In the genomic region with DNA sequence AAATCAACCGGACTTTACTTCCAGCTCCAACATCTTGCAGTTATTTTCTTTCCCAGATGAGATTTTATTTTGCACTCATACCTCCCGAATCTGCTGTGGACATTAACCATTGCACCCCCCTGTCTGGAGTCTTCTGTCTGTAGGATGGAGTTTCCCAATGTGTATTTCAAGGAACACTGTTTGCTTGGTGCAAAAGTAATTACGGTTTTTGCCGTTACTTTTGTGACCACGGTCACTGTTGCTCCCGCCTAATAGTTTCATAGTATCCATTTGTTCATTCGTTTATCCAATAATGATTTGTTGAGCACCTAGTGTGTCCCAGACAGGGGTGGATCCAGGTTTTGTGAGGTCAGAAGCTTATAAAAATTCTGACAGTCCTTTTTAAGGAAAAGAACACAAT, we compare ENCODE assay signal across 19 cellular contexts.
A peak's percentile ranks its signal among the peaks of the same experiment; 100 is the strongest.
DNase-seq lines count a peak whose midpoint lies in the region; ATAC-seq and TF ChIP-seq lines count a peak whose summit lies in the region.
"Had no signal": no experiment of that assay in that cellular context is flagged by ENCODE, and none has a peak within 500 bp of the region (broad histone marks: within the 10 kb centered on the region; RNA-seq: fewer than 3 reads in every experiment).

No MANE protein-coding gene starts in this region.

- no peaks in the 10 kb centered on the region for H3K36me3 ChIP-seq in MM.1S (replicated peaks; ENCODE audit: insufficient read depth, low read length)
- H3K36me3 ChIP-seq in body of pancreas (replicated peaks in 1 of 2; ENCODE audit: insufficient read depth in 1 of 2, low read depth in 2 of 2): no peaks in the 10 kb centered on the region
- H3K36me3 ChIP-seq: BLaER1 treated with 17β-estradiol and CSF1 and Interleukin-3, amounts not matched to agents 10 nM and 100 nM had no signal

- peaks cover 30% of the 10 kb centered on the region for H3K4me1 ChIP-seq in MM.1S (ENCODE audit: low read length)
- H3K4me1 ChIP-seq in body of pancreas: peaks cover 15% of the 10 kb centered on the region
- H3K4me1 ChIP-seq: Caco-2 had no signal

- CTCF ChIA-PET in HEK293T (lab: Yijun Ruan, JAX): interaction anchor here (0.7 kb wide), 1 partner anchor 9 kb away, joined by 3 read pairs; no protein-coding TSS in a partner anchor

- H3K4me2 ChIP-seq in MM.1S (ENCODE audit: low read depth, low read length): no peak overlapping the region
- H3K4me2 ChIP-seq: BLaER1 treated with 17β-estradiol and CSF1 and Interleukin-3, amounts not matched to agents 10 nM and 100 nM had no signal

- intact Hi-C loops in dorsolateral prefrontal cortex (cut with DNase I): no loop called here
- intact Hi-C loops in body of pancreas (cut with DNase I): no loop called here

- DNase-seq in HEK293T (ENCODE audit: extremely low spot score): no peak
- no peak for DNase-seq in MM.1S
- DNase-seq in dorsolateral prefrontal cortex: no peak
- no peak for DNase-seq in body of pancreas
- DNase-seq in AG08396 (ENCODE audit: low spot score): no peak
- DNase-seq in GM13977 (ENCODE audit: low spot score): no peak
- DNase-seq in SHP77 (lab: John Stamatoyannopoulos, UW): no peak
- DNase-seq: 8988T; ACHN; AML-193; Caco-2; Calu3; CD4-positive, alpha-beta T cell; CD8-positive, alpha-beta T cell; DMS79 treated with DMSO at 0.1 percent for 48 hours; GF-D8 had no signal

- no peak for ATAC-seq in body of pancreas
- ATAC-seq: CD8-positive, alpha-beta T cell had no signal

- H3K27me3 ChIP-seq in MM.1S (replicated peaks; ENCODE audit: insufficient read depth, low read length): no peaks in the 10 kb centered on the region
- H3K27me3 ChIP-seq in dorsolateral prefrontal cortex: peaks cover 0 to 5% (median 0%) of the 10 kb centered on the region in 45 donors
- H3K27me3 ChIP-seq in body of pancreas: no peaks in the 10 kb centered on the region
- H3K27me3 ChIP-seq: BLaER1 treated with 17β-estradiol and CSF1 and Interleukin-3, amounts not matched to agents 10 nM and 100 nM had no signal

- H3K79me2 ChIP-seq in MM.1S (ENCODE audit: low read length): no peaks in the 10 kb centered on the region

- H3K9me3 ChIP-seq in MM.1S (replicated peaks; ENCODE audit: insufficient read depth, low read length): no peaks in the 10 kb centered on the region
- no peaks in the 10 kb centered on the region for H3K9me3 ChIP-seq in body of pancreas
- H3K9me3 ChIP-seq: BLaER1 treated with 17β-estradiol and CSF1 and Interleukin-3, amounts not matched to agents 10 nM and 100 nM; Caco-2 had no signal

- no peaks in the 10 kb centered on the region for H4K20me1 ChIP-seq in MM.1S (ENCODE audit: insufficient read depth, low read length)
- H4K20me1 ChIP-seq: BLaER1 treated with 17β-estradiol and CSF1 and Interleukin-3, amounts not matched to agents 10 nM and 100 nM had no signal

- WGBS in body of pancreas, 2 donors: 74 to 78% methylated on average over 7 of the region's 7 CpGs

- H3K27ac ChIP-seq in MM.1S (ENCODE audit: low read length) (no peak overlapping the region), angular gyrus (ENCODE audit: low read depth, low read length) (peak overlapping the region; percentile 49), dorsolateral prefrontal cortex (peak overlapping the region in 48 of 59 donors; percentile 15 to 87 (median 70)), body of pancreas (no peak overlapping the region)
- H3K27ac ChIP-seq: BLaER1 treated with 17β-estradiol and CSF1 and Interleukin-3, amounts not matched to agents 10 nM and 100 nM; C4-2B had no signal

- TF ChIP-seq POLR2A in body of pancreas (IDR thresholded peaks at IDR 0.05): no peak

- no peak overlapping the region for H3K4me3 ChIP-seq in MM.1S (ENCODE audit: low read length)
- no peak overlapping the region for H3K4me3 ChIP-seq in dorsolateral prefrontal cortex
- no peak overlapping the region for H3K4me3 ChIP-seq in body of pancreas
- H3K4me3 ChIP-seq: BLaER1 treated with 17β-estradiol and CSF1 and Interleukin-3, amounts not matched to agents 10 nM and 100 nM had no signal

- 0 out of 2 replicates have a peak overlapping the region, but pooled peaks have one; percentile 68 for H2AFZ ChIP-seq in MM.1S (ENCODE audit: low read length)

- in situ Hi-C loops in GM13977 (cut with MboI; ENCODE audit: low pct_unique_long_range_greater_than_20kb, low sequenced_read_pairs, unreplicated experiment): no loop called here

- no peak overlapping the region for H3K9ac ChIP-seq in MM.1S (ENCODE audit: low read length)
- H3K9ac ChIP-seq: BLaER1 treated with 17β-estradiol and CSF1 and Interleukin-3, amounts not matched to agents 10 nM and 100 nM had no signal

- POLR2A ChIA-PET in HEK293T (lab: Yijun Ruan, JAX): no interaction called here

- no peaks in the 10 kb centered on the region for H3K9me2 ChIP-seq in MM.1S (replicated peaks; ENCODE audit: insufficient read depth, low read length)

- TF ChIP-seq CTCF in MM.1S (IDR thresholded peaks at IDR 0.05; ENCODE audit: low read length) (no peak), dorsolateral prefrontal cortex (IDR thresholded peaks at IDR 0.05 in 54 of 56, conservative IDR thresholded peaks at IDR 0.05 in 2 of 56; ENCODE audit: low read depth in 1 of 56, partially characterized antibody in 56 of 56) (no peak), body of pancreas (IDR thresholded peaks at IDR 0.05) (no peak), GM13977 (IDR thresholded peaks at IDR 0.05; ENCODE audit: extremely low read depth, insufficient read depth, missing control alignments) (no peak)

- peaks cover 2% of the 10 kb centered on the region; the same call in 1 of the 2 replicates for H3F3A ChIP-seq in MM.1S (ENCODE audit: insufficient read depth, low read length)

TF ChIP-seq in HEK293T, 16 proteins besides CTCF, POLR2A, EP300 and RAD21:
- TF ChIP-seq, protein P1, sequence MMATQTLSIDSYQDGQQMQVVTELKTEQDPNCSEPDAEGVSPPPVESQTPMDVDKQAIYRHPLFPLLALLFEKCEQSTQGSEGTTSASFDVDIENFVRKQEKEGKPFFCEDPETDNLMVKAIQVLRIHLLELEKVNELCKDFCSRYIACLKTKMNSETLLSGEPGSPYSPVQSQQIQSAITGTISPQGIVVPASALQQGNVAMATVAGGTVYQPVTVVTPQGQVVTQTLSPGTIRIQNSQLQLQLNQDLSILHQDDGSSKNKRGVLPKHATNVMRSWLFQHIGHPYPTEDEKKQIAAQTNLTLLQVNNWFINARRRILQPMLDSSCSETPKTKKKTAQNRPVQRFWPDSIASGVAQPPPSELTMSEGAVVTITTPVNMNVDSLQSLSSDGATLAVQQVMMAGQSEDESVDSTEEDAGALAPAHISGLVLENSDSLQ (IDR thresholded peaks at IDR 0.05): no peak
- TF ChIP-seq ELF4 (IDR thresholded peaks at IDR 0.05) (peak; percentile 50; the same call in 1 of the 2 replicates), LEF1 (IDR thresholded peaks at IDR 0.05; ENCODE audit: borderline replicate concordance) (no peak), TARDBP (IDR thresholded peaks at IDR 0.05) (no peak), NFRKB (IDR thresholded peaks at IDR 0.05) (no peak)

Comparison
In these comparisons a context has a peak if more than half of its experiments do, and no peak if none do; other contexts are left out.
1. H3K27ac ChIP-seq: peak in angular gyrus (single experiment) and dorsolateral prefrontal cortex (48 of 59); none in MM.1S (single experiment) and body of pancreas (0 of 4).